ENCODE assay signal across 9 cellular contexts in genomic region chr10:11874568-11875182, GRCh38. TPM values are rescaled to one million over a fixed set of nuclear protein-coding genes. Genes with fewer than 3 reads are reported as not detected.
DNase-seq lines count a peak whose midpoint lies in the region; ATAC-seq and TF ChIP-seq lines count a peak whose summit lies in the region.
"Had no signal": no experiment of that assay in that cellular context is flagged by ENCODE, and none has a peak within 500 bp of the region (broad histone marks: within the 10 kb centered on the region; RNA-seq: fewer than 3 reads in every experiment).

No MANE protein-coding gene starts in this region.

- no peak for TF ChIP-seq CTCF in chondrocyte (IDR thresholded peaks at IDR 0.05)
- TF ChIP-seq CTCF in lower lobe of right lung (IDR thresholded peaks at IDR 0.05), result no peak

- no peak overlapping the region for H3K4me3 Mint-ChIP-seq in chondrocyte (ENCODE audit: unreplicated experiment)
- H3K4me3 Mint-ChIP-seq: natural killer cell treated with Interleukin-12 subunit alpha and Interleukin-12 subunit beta and Interleukin-15 and Interleukin-18, amount 100 ng/mL, for 72 hours had no signal

- H3K36me3 ChIP-seq in SJCRH30 (peaks cover 5% of the 10 kb centered on the region; the same call in 1 of the 2 replicates), lower lobe of right lung (peaks cover 8% of the 10 kb centered on the region)

- H3K4me1 Mint-ChIP-seq in chondrocyte (ENCODE audit: low read depth), result peaks cover 40% of the 10 kb centered on the region

- H3K4me3 ChIP-seq in SJCRH30 (no peak overlapping the region), lower lobe of right lung (no peak overlapping the region)

- POLR2A ChIA-PET in HEK293T (lab: Yijun Ruan, JAX), result no interaction called here

- H3K27me3 Mint-ChIP-seq in chondrocyte (ENCODE audit: low read depth), result no peaks in the 10 kb centered on the region

- H3K27ac Mint-ChIP-seq in chondrocyte (ENCODE audit: unreplicated experiment), result peak overlapping the region; percentile 86
- H3K27ac Mint-ChIP-seq: natural killer cell treated with Interleukin-12 subunit alpha and Interleukin-12 subunit beta and Interleukin-15 and Interleukin-18, amount 100 ng/mL, for 72 hours had no signal

- H3K9me3 Mint-ChIP-seq in chondrocyte (ENCODE audit: low read depth), result no peaks in the 10 kb centered on the region
- H3K9me3 Mint-ChIP-seq: natural killer cell treated with Interleukin-12 subunit alpha and Interleukin-12 subunit beta and Interleukin-15 and Interleukin-18, amount 100 ng/mL, for 72 hours had no signal

- peak; percentile 69 to 71 for ATAC-seq in lower lobe of right lung

- DNase-seq in HEK293T (ENCODE audit: extremely low spot score) (peak; percentile 40), SJCRH30 (peak; percentile 45 to 51), chondrocyte (ENCODE audit: low spot score) (peak; percentile 68), lower lobe of right lung (no peak), DMS114 treated with DMSO at 0.1 percent for 48 hours (lab: John Stamatoyannopoulos, UW; ENCODE audit: unreplicated experiment) (no peak), C1 segment of cervical spinal cord (lab: John Stamatoyannopoulos, UW) (no peak), cerebellar cortex (ENCODE audit: low spot score) (no peak)
- DNase-seq in stimulated activated CD8-positive, alpha-beta memory T cell treated with anti-CD3 and anti-CD28 coated beads, Interleukin-7, amount 100 ng/mL, for 24 hours (ENCODE audit: low read depth), result peak; percentile 30

- H3K36me3 Mint-ChIP-seq in chondrocyte (ENCODE audit: low read depth), result no peaks in the 10 kb centered on the region
- H3K36me3 Mint-ChIP-seq: natural killer cell treated with Interleukin-12 subunit alpha and Interleukin-12 subunit beta and Interleukin-15 and Interleukin-18, amount 100 ng/mL, for 72 hours had no signal

- H3K9me3 ChIP-seq in SJCRH30 (replicated peaks) (no peaks in the 10 kb centered on the region), lower lobe of right lung (no peaks in the 10 kb centered on the region)

- H3K27me3 ChIP-seq in SJCRH30, result no peaks in the 10 kb centered on the region
- no peaks in the 10 kb centered on the region for H3K27me3 ChIP-seq in lower lobe of right lung (ENCODE audit: low read depth)

- CTCF ChIA-PET in HEK293T (lab: Yijun Ruan, JAX), result no interaction called here

- H3K27ac ChIP-seq in SJCRH30, result peak overlapping the region; percentile 12; the same call in 1 of the 2 replicates
- peak overlapping the region; percentile 86 for H3K27ac ChIP-seq in lower lobe of right lung

- intact Hi-C loops in lower lobe of right lung (cut with DNase I), result no loop called here

- H3K4me1 ChIP-seq in SJCRH30 (peaks cover 18% of the 10 kb centered on the region), lower lobe of right lung (peaks cover 37% of the 10 kb centered on the region)

TF ChIP-seq in HEK293T, 16 proteins besides CTCF, POLR2A, EP300 and RAD21:
- TF ChIP-seq HDGF (IDR thresholded peaks at IDR 0.05; ENCODE audit: borderline replicate concordance) (no peak), FOXA1 (IDR thresholded peaks at IDR 0.05) (no peak), L3MBTL2 (conservative IDR thresholded peaks at IDR 0.05) (0 out of 2 replicates have a peak, but pooled peaks have one; percentile 29)

RNA-seq across cellular contexts. Expression of gene PROSER2, which starts 51.5 kb away (rescaled TPM):
- 10.7 and 14.6 TPM in 2 replicates for total RNA-seq in SJCRH30 (2014; rRNA removed; shearing (Covaris generic))
- total RNA-seq in chondrocyte (15.2 to 23.8 TPM (median 15.6 TPM) in 3 replicates), lower lobe of right lung (18.0 TPM)

Comparison
In these comparisons a context has a peak if more than half of its experiments do, and no peak if none do; other contexts are left out.
1. DNase-seq: peak in HEK293T (single experiment), SJCRH30 (2 of 2), chondrocyte (single experiment) and stimulated activated CD8-positive, alpha-beta memory T cell treated with anti-CD3 and anti-CD28 coated beads, Interleukin-7, amount 100 ng/mL, for 24 hours (single experiment); none in lower lobe of right lung (single experiment), DMS114 treated with DMSO at 0.1 percent for 48 hours (single experiment), C1 segment of cervical spinal cord (0 of 14) and cerebellar cortex (single experiment).